1 cellular context compared by ENCODE assay signal in the genomic region with DNA sequence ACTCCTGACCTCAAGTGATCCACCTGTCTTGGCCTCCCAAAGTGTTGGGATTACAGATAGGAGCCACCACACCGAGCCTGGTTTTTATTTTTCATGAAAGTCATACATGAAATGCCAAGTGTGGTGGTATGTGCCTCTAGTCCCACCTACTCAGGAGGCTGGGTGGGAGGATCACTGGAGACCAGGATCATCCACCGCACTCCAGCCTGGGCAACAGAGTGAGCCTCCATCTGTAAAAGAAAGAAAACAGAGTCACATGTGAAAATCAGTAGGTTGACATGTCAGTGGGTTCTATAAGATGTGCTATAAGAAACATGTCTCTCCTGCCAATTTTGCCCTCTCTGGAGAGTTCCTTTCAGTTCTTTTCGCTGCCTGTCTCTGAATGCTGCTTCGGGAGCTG.
TF ChIP-seq lines count a peak whose summit lies in the region.

No MANE protein-coding gene starts in this region.

TF ChIP-seq in A549, 52 proteins besides CTCF, POLR2A, EP300 and RAD21 (continued from another document):
- TF ChIP-seq REST (IDR thresholded peaks at IDR 0.05) (no peak), ZFP36 (IDR thresholded peaks at IDR 0.05; ENCODE audit: borderline replicate concordance, partially characterized antibody) (no peak), JUNB (IDR thresholded peaks at IDR 0.05) (no peak), BCL3 (IDR thresholded peaks at IDR 0.05) (no peak), ZSCAN20 (CRISPR knock-in tag; IDR thresholded peaks at IDR 0.05) (no peak), CBX2 (IDR thresholded peaks at IDR 0.05; ENCODE audit: borderline replicate concordance, low read depth) (no peak), GATA3 (IDR thresholded peaks at IDR 0.05; ENCODE audit: borderline replicate concordance) (no peak)
